ENCODE assay signal across 8 cellular contexts in the genomic region with DNA sequence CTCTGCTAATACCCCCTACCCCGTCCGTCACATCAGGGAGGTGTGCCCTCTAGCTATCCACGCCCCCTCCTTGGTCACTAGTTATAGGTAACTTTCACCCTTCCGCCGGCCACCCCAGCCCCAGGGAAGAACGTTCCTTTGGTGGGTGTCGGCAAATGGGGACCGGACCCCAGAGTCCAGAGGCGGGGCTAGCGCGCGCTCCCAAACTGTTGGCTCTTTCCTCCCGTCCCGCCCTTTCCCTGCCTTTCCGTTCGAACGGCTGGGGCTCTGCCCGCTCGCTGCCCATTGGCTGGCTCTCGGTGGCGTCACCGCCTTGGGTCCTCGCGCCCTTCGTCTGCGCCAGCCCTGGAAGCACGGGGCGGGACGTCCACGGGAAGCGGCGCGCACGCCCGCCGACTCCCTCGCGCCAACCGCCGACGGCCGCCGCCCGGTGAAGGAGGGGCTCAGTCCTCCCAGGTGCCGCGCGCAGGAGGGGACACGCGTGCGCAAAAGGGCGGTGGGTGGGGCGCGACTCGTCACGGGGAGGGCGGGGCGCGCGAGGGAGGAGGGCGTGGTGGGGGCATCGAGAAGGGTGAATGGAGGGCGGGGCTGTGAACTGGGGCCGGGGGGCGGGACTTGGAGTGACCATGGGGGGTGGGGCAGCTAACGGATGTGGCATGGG. TPM values are rescaled to one million over a fixed set of nuclear protein-coding genes. Genes with fewer than 3 reads are reported as not detected.
DNase-seq lines count a peak whose midpoint lies in the region; ATAC-seq lines count a peak whose summit lies in the region.

No MANE protein-coding gene starts in this region.

- CTCF ChIA-PET in activated CD8-positive, alpha-beta memory T cell treated with anti-CD3 and anti-CD28 coated beads, Interleukin-2, amount 10 ng/mL, durations not matched to agents 7 days and 5 days (lab: Charles Lee), result interaction anchor here (0.6 to 1.0 kb wide), 6 partner anchors 14 to 161 kb away, joined by 3 to 5 read pairs (median 3); a partner anchor contains a TSS

- in situ Hi-C loops in Caki2 (cut with HindIII; ENCODE audit: low pct_unique_long_range_greater_than_20kb, low sequenced_read_pairs), result no loop called here

- H3K27ac Mint-ChIP-seq in activated CD8-positive, alpha-beta memory T cell treated with anti-CD3 and anti-CD28 coated beads, Interleukin-2, amount 10 ng/mL, durations not matched to agents 7 days and 5 days, result peak overlapping the region; percentile 98
- H3K27ac Mint-ChIP-seq in effector memory CD8-positive, alpha-beta T cell, result peak overlapping the region; percentile 97 to 100

- no peaks in the 10 kb centered on the region for H3K27me3 Mint-ChIP-seq in activated CD8-positive, alpha-beta memory T cell treated with anti-CD3 and anti-CD28 coated beads, Interleukin-2, amount 10 ng/mL, durations not matched to agents 7 days and 5 days
- H3K27me3 Mint-ChIP-seq in effector memory CD8-positive, alpha-beta T cell, result no peaks in the 10 kb centered on the region

- H3K36me3 Mint-ChIP-seq in activated CD8-positive, alpha-beta memory T cell treated with anti-CD3 and anti-CD28 coated beads, Interleukin-2, amount 10 ng/mL, durations not matched to agents 7 days and 5 days, result peaks cover 45% of the 10 kb centered on the region
- peaks cover 51% of the 10 kb centered on the region for H3K36me3 Mint-ChIP-seq in effector memory CD8-positive, alpha-beta T cell (ENCODE audit: insufficient read depth)

- ATAC-seq in GM21390 (IDR thresholded peaks at IDR 0.05; ENCODE audit: unreplicated experiment), result peak; percentile 75
- peak; percentile 91 for ATAC-seq in activated CD8-positive, alpha-beta memory T cell treated with anti-CD3 and anti-CD28 coated beads, Interleukin-2, amount 10 ng/mL, durations not matched to agents 7 days and 5 days
- ATAC-seq in effector memory CD8-positive, alpha-beta T cell (replicated peaks), result peak; percentile 74

- peaks cover 45% of the 10 kb centered on the region for H3K4me1 Mint-ChIP-seq in activated CD8-positive, alpha-beta memory T cell treated with anti-CD3 and anti-CD28 coated beads, Interleukin-2, amount 10 ng/mL, durations not matched to agents 7 days and 5 days
- peaks cover 45 to 55% of the 10 kb centered on the region in 2 donors for H3K4me1 Mint-ChIP-seq in effector memory CD8-positive, alpha-beta T cell (ENCODE audit: low read depth in 2 of 2)

- H3K4me3 Mint-ChIP-seq in activated CD8-positive, alpha-beta memory T cell treated with anti-CD3 and anti-CD28 coated beads, Interleukin-2, amount 10 ng/mL, durations not matched to agents 7 days and 5 days, result peak overlapping the region; percentile 88
- peak overlapping the region; percentile 85 to 89 for H3K4me3 Mint-ChIP-seq in effector memory CD8-positive, alpha-beta T cell

- H3K9me3 Mint-ChIP-seq in activated CD8-positive, alpha-beta memory T cell treated with anti-CD3 and anti-CD28 coated beads, Interleukin-2, amount 10 ng/mL, durations not matched to agents 7 days and 5 days (ENCODE audit: low read depth), result no peaks in the 10 kb centered on the region
- H3K9me3 Mint-ChIP-seq in effector memory CD8-positive, alpha-beta T cell, result no peaks in the 10 kb centered on the region

- DNase-seq in Caki2 (ENCODE audit: low read depth) (peak; percentile 99), HUDEP-2 (lab: John Stamatoyannopoulos, UW; ENCODE audit: unreplicated experiment in 76 of 76) (peak in 75 of 76 experiments; percentile 84 to 100 (median 100)), NOMO-1 treated with DMSO at 0.1 percent for 48 hours (lab: John Stamatoyannopoulos, UW; ENCODE audit: unreplicated experiment) (peak; percentile 96), mesenteric fat pad (ENCODE audit: low spot score) (peak; percentile 100)
- peak; percentile 98 for DNase-seq in activated CD8-positive, alpha-beta memory T cell treated with anti-CD3 and anti-CD28 coated beads, Interleukin-2, amount 10 ng/mL, durations not matched to agents 7 days and 5 days
- peak; percentile 92 to 96 (median 95) for DNase-seq in effector memory CD8-positive, alpha-beta T cell
- peak; percentile 97 for DNase-seq in stimulated activated CD8-positive, alpha-beta memory T cell treated with anti-CD3 and anti-CD28 coated beads, Interleukin-12 subunit alpha, Interleukin-12 subunit beta, amount 100 ng/mL, for 4 hours (ENCODE audit: low read depth)

RNA-seq across cellular contexts. Expression of a gene that starts 0.6 kb away (rescaled TPM):
- 32.5 and 43.2 TPM in 2 replicates for total RNA-seq in Caki2 (2014; rRNA removed; shearing (Covaris generic); ENCODE audit: low replicate concordance)
- 10 to 100 TPM; 26.1 to 36.0 TPM for total RNA-seq in activated CD8-positive, alpha-beta memory T cell treated with anti-CD3 and anti-CD28 coated beads, Interleukin-2, amount 10 ng/mL, durations not matched to agents 7 days and 5 days
- total RNA-seq in mesenteric fat pad, result 42.5 TPM

RNA-seq across cellular contexts. Expression of a gene that starts 7.7 kb away (rescaled TPM):
- total RNA-seq in Caki2 (2014; rRNA removed; shearing (Covaris generic); ENCODE audit: low replicate concordance), result 303 and 346 TPM in 2 replicates
- total RNA-seq in activated CD8-positive, alpha-beta memory T cell treated with anti-CD3 and anti-CD28 coated beads, Interleukin-2, amount 10 ng/mL, durations not matched to agents 7 days and 5 days, result 100 to 1,000 TPM; 196 to 197 TPM
- total RNA-seq in mesenteric fat pad, result 103 TPM

RNA-seq across cellular contexts. Expression of a gene that starts 9.7 kb away (rescaled TPM):
- 0.14 TPM in 2 replicates for total RNA-seq in Caki2 (2014; rRNA removed; shearing (Covaris generic); ENCODE audit: low replicate concordance)
- total RNA-seq in activated CD8-positive, alpha-beta memory T cell treated with anti-CD3 and anti-CD28 coated beads, Interleukin-2, amount 10 ng/mL, durations not matched to agents 7 days and 5 days, result 10 to 100 TPM; 24.1 to 39.8 TPM
- total RNA-seq in mesenteric fat pad, result 14.1 TPM

RNA-seq across cellular contexts. Expression of a gene that starts 18.6 kb away (rescaled TPM):
- 176 and 179 TPM in 2 replicates for total RNA-seq in Caki2 (2014; rRNA removed; shearing (Covaris generic); ENCODE audit: low replicate concordance)
- total RNA-seq in activated CD8-positive, alpha-beta memory T cell treated with anti-CD3 and anti-CD28 coated beads, Interleukin-2, amount 10 ng/mL, durations not matched to agents 7 days and 5 days, result 100 to 1,000 TPM; 133 to 187 TPM
- 0.19 TPM for total RNA-seq in mesenteric fat pad

RNA-seq across cellular contexts. Expression of a gene that starts 44.2 kb away (rescaled TPM):
- 14.3 and 39.3 TPM in 2 replicates for total RNA-seq in Caki2 (2014; rRNA removed; shearing (Covaris generic); ENCODE audit: low replicate concordance)
- 1 to 10 TPM; 7.4 to 9.0 TPM for total RNA-seq in activated CD8-positive, alpha-beta memory T cell treated with anti-CD3 and anti-CD28 coated beads, Interleukin-2, amount 10 ng/mL, durations not matched to agents 7 days and 5 days
- total RNA-seq in mesenteric fat pad, result 4.6 TPM

Comparison
In these comparisons a context has a peak if more than half of its experiments do, and no peak if none do; other contexts are left out.
1. Peak in every context shown above with its lines: DNase-seq and ATAC-seq.
2. RNA of a gene that starts 9.7 kb away (total RNA-seq): 24.1 to 39.8 TPM in activated CD8-positive, alpha-beta memory T cell treated with anti-CD3 and anti-CD28 coated beads, Interleukin-2, amount 10 ng/mL, durations not matched to agents 7 days and 5 days and 14.1 TPM in mesenteric fat pad (single experiment); 0.14 TPM in Caki2; every median in the first group is over 10 times any median in the second.